28 cellular contexts compared by ENCODE assay signal in genomic region chr2:176101862-176102261, GRCh38. TPM values are rescaled to one million over a fixed set of nuclear protein-coding genes. Genes with fewer than 3 reads are reported as not detected.
"Had no signal": no experiment of that assay in that cellular context is flagged by ENCODE, and none has a peak within 500 bp of the region (broad histone marks: within the 10 kb centered on the region; RNA-seq: fewer than 3 reads in every experiment).

No MANE protein-coding gene starts in this region.

- H3K4me3 Mint-ChIP-seq: activated B cell treated with CpG ODN at 0.5 μM for 24 hours; activated CD4-positive, alpha-beta memory T cell treated with anti-CD3 and anti-CD28 coated beads, Interleukin-2, amount 10 ng/mL, durations not matched to agents 7 days and 5 days; activated naive CD4-positive, alpha-beta T cell treated with anti-CD3 and anti-CD28 coated beads for 36 hours; activated naive CD8-positive, alpha-beta T cell; activated T-helper 17 cell treated with anti-CD3 and anti-CD28 coated beads, Interleukin-2, amount 50 U/mL, for 72 hours; brain had no signal

- H3K4me3 ChIP-seq: cardiac muscle cell, Peyer's patch, SJSA1 had no signal

- H3K36me3 ChIP-seq: cardiac muscle cell, Peyer's patch, SJSA1 had no signal

- H3K9me3 Mint-ChIP-seq: activated CD4-positive, alpha-beta memory T cell treated with anti-CD3 and anti-CD28 coated beads, Interleukin-2, amount 10 ng/mL, durations not matched to agents 7 days and 5 days; activated naive CD4-positive, alpha-beta T cell treated with anti-CD3 and anti-CD28 coated beads for 36 hours; activated T-helper 17 cell treated with anti-CD3 and anti-CD28 coated beads, Interleukin-2, amount 50 U/mL, for 72 hours had no signal

- ATAC-seq: activated T-helper 17 cell treated with anti-CD3 and anti-CD28 coated beads, Interleukin-2, amount 50 U/mL, for 72 hours had no signal

- DNase-seq: activated B cell treated with CpG ODN at 0.5 μM for 24 hours; activated CD4-positive, alpha-beta memory T cell treated with anti-CD3 and anti-CD28 coated beads, Interleukin-2, amount 10 ng/mL, durations not matched to agents 7 days and 5 days; activated CD4-positive, alpha-beta T cell treated with anti-CD3 and anti-CD28 coated beads, Interleukin-2, amount 50 U/mL, for 1 hour; activated gamma-delta T cell; activated naive CD4-positive, alpha-beta T cell treated with anti-CD3 and anti-CD28 coated beads for 36 hours; activated T-cell treated with anti-CD3 and anti-CD28 coated beads for 4 hours; amygdala; Karpas-422; MM.1S; NCI-H1105; NCI-H1436; NCI-H1694 treated with DMSO at 0.1 percent for 48 hours; NCI-H2029 treated with DMSO at 0.1 percent for 48 hours; NCI-H345; NCI-H510A; NCI-H526 treated with DMSO at 0.1 percent for 48 hours; NK-92 treated with Interleukin-12 subunit alpha and Interleukin-12 subunit beta, amount 100 ng/mL, for 24 hours; Peyer's patch; SHP77; T-helper 2 cell; T1000 had no signal

- H3K9me3 ChIP-seq: SJSA1 had no signal

- H3K36me3 Mint-ChIP-seq: activated naive CD8-positive, alpha-beta T cell; brain had no signal

- H3K27ac ChIP-seq: cardiac muscle cell, Peyer's patch, SJSA1 had no signal

- H3K27ac Mint-ChIP-seq: activated B cell treated with CpG ODN at 0.5 μM for 24 hours; activated CD4-positive, alpha-beta memory T cell treated with anti-CD3 and anti-CD28 coated beads, Interleukin-2, amount 10 ng/mL, durations not matched to agents 7 days and 5 days; activated naive CD4-positive, alpha-beta T cell treated with anti-CD3 and anti-CD28 coated beads for 36 hours; activated naive CD8-positive, alpha-beta T cell; activated T-helper 17 cell treated with anti-CD3 and anti-CD28 coated beads, Interleukin-2, amount 50 U/mL, for 72 hours; brain had no signal

RNA-seq across cellular contexts. Expression of gene HOXD12, which starts 2.3 kb away (rescaled TPM):
- total RNA-seq: activated B cell treated with CpG ODN at 0.5 μM for 24 hours; activated CD4-positive, alpha-beta memory T cell treated with anti-CD3 and anti-CD28 coated beads, Interleukin-2, amount 10 ng/mL, durations not matched to agents 7 days and 5 days; activated CD8-positive, alpha-beta memory T cell treated with anti-CD3 and anti-CD28 coated beads for 36 hours; activated naive CD4-positive, alpha-beta T cell treated with anti-CD3 and anti-CD28 coated beads for 36 hours; activated T-helper 17 cell treated with anti-CD3 and anti-CD28 coated beads, Interleukin-2, amount 50 U/mL, for 72 hours; astrocyte; cardiac muscle cell; Peyer's patch had no signal
- polyA plus RNA-seq: cardiac muscle cell had no signal

RNA-seq across cellular contexts. Expression of gene HOXD11, which starts 5.2 kb away (rescaled TPM):
- total RNA-seq: activated B cell treated with CpG ODN at 0.5 μM for 24 hours; activated CD4-positive, alpha-beta memory T cell treated with anti-CD3 and anti-CD28 coated beads, Interleukin-2, amount 10 ng/mL, durations not matched to agents 7 days and 5 days; activated CD8-positive, alpha-beta memory T cell treated with anti-CD3 and anti-CD28 coated beads for 36 hours; activated naive CD4-positive, alpha-beta T cell treated with anti-CD3 and anti-CD28 coated beads for 36 hours; activated T-helper 17 cell treated with anti-CD3 and anti-CD28 coated beads, Interleukin-2, amount 50 U/mL, for 72 hours; astrocyte; cardiac muscle cell; Peyer's patch; SJSA1 had no signal
- polyA plus RNA-seq: cardiac muscle cell had no signal

RNA-seq across cellular contexts. Expression of gene HOXD13, which starts 9.3 kb away (rescaled TPM):
- total RNA-seq: activated B cell treated with CpG ODN at 0.5 μM for 24 hours; activated CD4-positive, alpha-beta memory T cell treated with anti-CD3 and anti-CD28 coated beads, Interleukin-2, amount 10 ng/mL, durations not matched to agents 7 days and 5 days; activated CD8-positive, alpha-beta memory T cell treated with anti-CD3 and anti-CD28 coated beads for 36 hours; activated naive CD4-positive, alpha-beta T cell treated with anti-CD3 and anti-CD28 coated beads for 36 hours; activated T-helper 17 cell treated with anti-CD3 and anti-CD28 coated beads, Interleukin-2, amount 50 U/mL, for 72 hours; astrocyte; cardiac muscle cell; Peyer's patch had no signal
- polyA plus RNA-seq: cardiac muscle cell had no signal

RNA-seq across cellular contexts. Expression of gene HOXD10, which starts 14.7 kb away (rescaled TPM):
- total RNA-seq: activated B cell treated with CpG ODN at 0.5 μM for 24 hours; activated CD4-positive, alpha-beta memory T cell treated with anti-CD3 and anti-CD28 coated beads, Interleukin-2, amount 10 ng/mL, durations not matched to agents 7 days and 5 days; activated CD8-positive, alpha-beta memory T cell treated with anti-CD3 and anti-CD28 coated beads for 36 hours; activated naive CD4-positive, alpha-beta T cell treated with anti-CD3 and anti-CD28 coated beads for 36 hours; activated T-helper 17 cell treated with anti-CD3 and anti-CD28 coated beads, Interleukin-2, amount 50 U/mL, for 72 hours; astrocyte; cardiac muscle cell; Peyer's patch; SJSA1 had no signal
- polyA plus RNA-seq: cardiac muscle cell had no signal

RNA-seq across cellular contexts. Expression of gene EVX2, which starts 18.1 kb away (rescaled TPM):
- total RNA-seq: activated B cell treated with CpG ODN at 0.5 μM for 24 hours; activated CD4-positive, alpha-beta memory T cell treated with anti-CD3 and anti-CD28 coated beads, Interleukin-2, amount 10 ng/mL, durations not matched to agents 7 days and 5 days; activated CD8-positive, alpha-beta memory T cell treated with anti-CD3 and anti-CD28 coated beads for 36 hours; activated naive CD4-positive, alpha-beta T cell treated with anti-CD3 and anti-CD28 coated beads for 36 hours; activated T-helper 17 cell treated with anti-CD3 and anti-CD28 coated beads, Interleukin-2, amount 50 U/mL, for 72 hours; astrocyte; Peyer's patch; SJSA1 had no signal
